In the genomic region with DNA sequence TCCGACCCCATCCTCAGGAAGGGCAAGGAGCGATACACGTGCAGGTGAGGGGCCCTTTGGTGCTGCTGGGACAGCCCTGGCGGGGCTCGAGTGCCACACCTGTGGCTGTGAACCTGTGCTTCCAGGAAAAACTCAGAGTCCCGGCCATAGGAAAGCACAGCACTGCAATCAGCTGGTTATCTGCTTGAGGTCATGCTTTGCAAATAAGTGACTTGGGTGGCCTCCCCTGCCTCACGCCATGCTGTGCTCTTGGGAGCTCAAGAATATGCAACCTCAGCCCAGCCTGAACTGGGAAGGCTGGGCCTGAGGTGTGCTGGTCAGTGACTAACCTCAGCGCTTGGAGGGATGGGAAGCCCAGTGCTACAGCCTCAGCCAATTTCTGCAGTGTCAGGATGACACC, we compare ENCODE assay signal across 8 cellular contexts. TPM values are rescaled to one million over a fixed set of nuclear protein-coding genes. Genes with fewer than 3 reads are reported as not detected.
"Had no signal": no experiment of that assay in that cellular context is flagged by ENCODE, and none has a peak within 500 bp of the region (broad histone marks: within the 10 kb centered on the region; RNA-seq: fewer than 3 reads in every experiment).

No MANE protein-coding gene starts in this region.

- H2AFZ ChIP-seq: GM23338 had no signal

- DNase-seq: H9, HCEC 1CT, KBM-7 had no signal

- FAIRE-seq: H1, H54, HTR-8/SVneo had no signal

- H3K4me2 ChIP-seq: GM23338 had no signal

- ATAC-seq: GM23338 had no signal

- H3K4me3 ChIP-seq: GM23338 had no signal

RNA-seq across cellular contexts. Expression of gene ARHGEF16, which starts 36.5 kb away (rescaled TPM):
- polyA plus RNA-seq: IgD-negative memory B cell had no signal
